In genomic region chr20:46801003-46801702, GRCh38 we compare ENCODE assay signal across 16 cellular contexts.
"Had no signal": no experiment of that assay in that cellular context is flagged by ENCODE, and none has a peak within 500 bp of the region (broad histone marks: within the 10 kb centered on the region; RNA-seq: fewer than 3 reads in every experiment).

No MANE protein-coding gene starts in this region.

- H3K36me3 ChIP-seq: gastrocnemius medialis, lower lobe of right lung, neutrophil, stomach, vagina had no signal

- H3K27ac Mint-ChIP-seq: activated naive CD4-positive, alpha-beta T cell treated with anti-CD3 and anti-CD28 coated beads, Interleukin-2, amount 50 U/mL, for 24 hours; activated T-helper 2 cell treated with anti-CD3 and anti-CD28 coated beads, Interferon-gamma antibody, Interleukin-2, Interleukin-4, amounts not matched to agents 10 μg/mL and 5 μg/mL and 100 μg/mL, durations not matched to agents 14 hours and 24 hours and 36 hours; naive thymus-derived CD4-positive, alpha-beta T cell had no signal

- H3K4me1 Mint-ChIP-seq: activated naive CD4-positive, alpha-beta T cell treated with anti-CD3 and anti-CD28 coated beads, Interleukin-2, amount 50 U/mL, for 24 hours; naive thymus-derived CD4-positive, alpha-beta T cell had no signal

- DNase-seq: amniotic stem cell; body of pancreas; dorsolateral prefrontal cortex; gastrocnemius medialis; hippocampal formation; left cardiac atrium; lower lobe of right lung; naive thymus-derived CD4-positive, alpha-beta T cell; stomach; T-helper 2 cell had no signal

- H3K27ac ChIP-seq: body of pancreas, dorsolateral prefrontal cortex, gastrocnemius medialis, lower lobe of right lung, neutrophil, skin epidermis, stomach, vagina had no signal

- H3K4me3 Mint-ChIP-seq: activated naive CD4-positive, alpha-beta T cell treated with anti-CD3 and anti-CD28 coated beads, Interleukin-2, amount 50 U/mL, for 24 hours; naive thymus-derived CD4-positive, alpha-beta T cell had no signal

- FAIRE-seq: TTC549 had no signal

- H3K9me3 Mint-ChIP-seq: activated naive CD4-positive, alpha-beta T cell treated with anti-CD3 and anti-CD28 coated beads, Interleukin-2, amount 50 U/mL, for 24 hours; activated T-helper 2 cell treated with anti-CD3 and anti-CD28 coated beads, Interferon-gamma antibody, Interleukin-2, Interleukin-4, amounts not matched to agents 10 μg/mL and 5 μg/mL and 100 μg/mL, durations not matched to agents 14 hours and 24 hours and 36 hours had no signal

- H3K9me3 ChIP-seq: body of pancreas, gastrocnemius medialis, lower lobe of right lung, neutrophil, stomach, vagina had no signal

- ATAC-seq: body of pancreas; gastrocnemius medialis; left cardiac atrium; lower lobe of right lung; naive thymus-derived CD4-positive, alpha-beta T cell had no signal

- H3K4me3 ChIP-seq: body of pancreas, dorsolateral prefrontal cortex, gastrocnemius medialis, lower lobe of right lung, skin epidermis, stomach, vagina had no signal

- H3K27me3 ChIP-seq: body of pancreas, vagina had no signal

- H3K4me1 ChIP-seq: body of pancreas, gastrocnemius medialis, lower lobe of right lung, stomach, vagina had no signal

- H3K36me3 Mint-ChIP-seq: activated naive CD4-positive, alpha-beta T cell treated with anti-CD3 and anti-CD28 coated beads, Interleukin-2, amount 50 U/mL, for 24 hours; naive thymus-derived CD4-positive, alpha-beta T cell had no signal
